ENCODE assay signal across 24 cellular contexts in genomic region chr4:59973496-59973895, GRCh38.
"Had no signal": no experiment of that assay in that cellular context is flagged by ENCODE, and none has a peak within 500 bp of the region (broad histone marks: within the 10 kb centered on the region; RNA-seq: fewer than 3 reads in every experiment).

No MANE protein-coding gene starts in this region.

- H3K27ac Mint-ChIP-seq: activated B cell treated with CpG ODN at 0.5 μM for 24 hours; activated CD4-positive, alpha-beta T cell treated with anti-CD3 and anti-CD28 coated beads, Interleukin-2, amount 10 ng/mL, durations not matched to agents 24 days and 14 days; activated CD8-positive, alpha-beta memory T cell treated with anti-CD3 and anti-CD28 coated beads, Interleukin-2, amount 10 ng/mL, durations not matched to agents 7 days and 5 days; activated naive CD4-positive, alpha-beta T cell treated with anti-CD3 and anti-CD28 coated beads, Interleukin-2, amount 50 U/mL, for 24 hours; activated T-cell treated with anti-CD3 and anti-CD28 coated beads, Interleukin-2, amount 50 U/mL, for 24 hours; activated T-helper 1 cell treated with anti-CD3 and anti-CD28 coated beads, Interleukin-12 subunit alpha, Interleukin-12 subunit beta, Interleukin-2, Interleukin-4 antibody, amounts not matched to agents 30 ng/mL and 10 ng/mL and 1 ng/mL, durations not matched to agents 14 hours and 24 hours and 36 hours; T-helper 1 cell treated with Interleukin-12 subunit alpha and Interleukin-12 subunit beta and Interleukin-4 antibody, amounts not matched to agents 30 μg/mL and 1 μg/mL, for 36 hours had no signal

- H3K27me3 Mint-ChIP-seq: activated B cell treated with CpG ODN at 0.5 μM for 24 hours; activated CD4-positive, alpha-beta T cell treated with anti-CD3 and anti-CD28 coated beads, Interleukin-2, amount 10 ng/mL, durations not matched to agents 24 days and 14 days; activated CD8-positive, alpha-beta memory T cell treated with anti-CD3 and anti-CD28 coated beads, Interleukin-2, amount 10 ng/mL, durations not matched to agents 7 days and 5 days; activated naive CD4-positive, alpha-beta T cell treated with anti-CD3 and anti-CD28 coated beads, Interleukin-2, amount 50 U/mL, for 24 hours; activated T-cell treated with anti-CD3 and anti-CD28 coated beads, Interleukin-2, amount 50 U/mL, for 24 hours had no signal

- ATAC-seq: activated CD8-positive, alpha-beta memory T cell treated with anti-CD3 and anti-CD28 coated beads, Interleukin-2, amount 10 ng/mL, durations not matched to agents 7 days and 5 days; PC-3 had no signal

- H3K9me3 Mint-ChIP-seq: activated B cell treated with CpG ODN at 0.5 μM for 24 hours; activated CD4-positive, alpha-beta T cell treated with anti-CD3 and anti-CD28 coated beads, Interleukin-2, amount 10 ng/mL, durations not matched to agents 24 days and 14 days; activated naive CD4-positive, alpha-beta T cell treated with anti-CD3 and anti-CD28 coated beads, Interleukin-2, amount 50 U/mL, for 24 hours; activated T-helper 1 cell treated with anti-CD3 and anti-CD28 coated beads, Interleukin-12 subunit alpha, Interleukin-12 subunit beta, Interleukin-2, Interleukin-4 antibody, amounts not matched to agents 30 ng/mL and 10 ng/mL and 1 ng/mL, durations not matched to agents 14 hours and 24 hours and 36 hours had no signal

- H3K36me3 Mint-ChIP-seq: activated CD8-positive, alpha-beta memory T cell treated with anti-CD3 and anti-CD28 coated beads, Interleukin-2, amount 10 ng/mL, durations not matched to agents 7 days and 5 days; activated naive CD4-positive, alpha-beta T cell treated with anti-CD3 and anti-CD28 coated beads, Interleukin-2, amount 50 U/mL, for 24 hours had no signal

- DNase-seq: activated B cell treated with CpG ODN at 0.5 μM for 24 hours; activated CD4-positive, alpha-beta T cell treated with anti-CD3 and anti-CD28 coated beads for 1 hour; activated CD4-positive, alpha-beta T cell treated with anti-CD3 and anti-CD28 coated beads, Interleukin-2, amount 10 ng/mL, durations not matched to agents 24 days and 14 days; activated CD4-positive, alpha-beta T cell treated with anti-CD3 and anti-CD28 coated beads, Interleukin-2, amount 50 U/mL, for 48 hours; activated CD8-positive, alpha-beta memory T cell treated with anti-CD3 and anti-CD28 coated beads, Interleukin-2, amount 10 ng/mL, durations not matched to agents 7 days and 5 days; activated effector memory CD4-positive, alpha-beta T cell treated with Interleukin-2 at 50 U/mL for 16 hours; activated naive CD4-positive, alpha-beta T cell; activated T-cell treated with anti-CD3 and anti-CD28 coated beads, Interleukin-2, amount 50 U/mL, for 24 hours; amniotic stem cell; caudate nucleus; cortex of kidney; Karpas-422; NCI-H1048; NCI-H146; NCI-H187 treated with DMSO at 0.1 percent for 48 hours; NCI-H2171; NCI-H2227 treated with DMSO at 0.1 percent for 48 hours; NCI-H510A; PC-3; SIG-M5; SW 1271 had no signal

- H3K4me1 Mint-ChIP-seq: activated B cell treated with CpG ODN at 0.5 μM for 24 hours; activated CD4-positive, alpha-beta T cell treated with anti-CD3 and anti-CD28 coated beads, Interleukin-2, amount 10 ng/mL, durations not matched to agents 24 days and 14 days; activated CD8-positive, alpha-beta memory T cell treated with anti-CD3 and anti-CD28 coated beads, Interleukin-2, amount 10 ng/mL, durations not matched to agents 7 days and 5 days; activated naive CD4-positive, alpha-beta T cell treated with anti-CD3 and anti-CD28 coated beads, Interleukin-2, amount 50 U/mL, for 24 hours had no signal

- H3K4me3 Mint-ChIP-seq: activated B cell treated with CpG ODN at 0.5 μM for 24 hours; activated CD4-positive, alpha-beta T cell treated with anti-CD3 and anti-CD28 coated beads, Interleukin-2, amount 10 ng/mL, durations not matched to agents 24 days and 14 days; activated CD8-positive, alpha-beta memory T cell treated with anti-CD3 and anti-CD28 coated beads, Interleukin-2, amount 10 ng/mL, durations not matched to agents 7 days and 5 days; activated naive CD4-positive, alpha-beta T cell treated with anti-CD3 and anti-CD28 coated beads, Interleukin-2, amount 50 U/mL, for 24 hours; activated T-cell treated with anti-CD3 and anti-CD28 coated beads, Interleukin-2, amount 50 U/mL, for 24 hours; activated T-helper 1 cell treated with anti-CD3 and anti-CD28 coated beads, Interleukin-12 subunit alpha, Interleukin-12 subunit beta, Interleukin-2, Interleukin-4 antibody, amounts not matched to agents 30 ng/mL and 10 ng/mL and 1 ng/mL, durations not matched to agents 14 hours and 24 hours and 36 hours; T-helper 1 cell treated with Interleukin-12 subunit alpha and Interleukin-12 subunit beta and Interleukin-4 antibody, amounts not matched to agents 30 μg/mL and 1 μg/mL, for 36 hours had no signal
